In genomic region chr12:75592086-75592485, GRCh38 we compare ENCODE assay signal across 23 cellular contexts.
"Had no signal": no experiment of that assay in that cellular context is flagged by ENCODE, and none has a peak within 500 bp of the region (broad histone marks: within the 10 kb centered on the region; RNA-seq: fewer than 3 reads in every experiment).

No MANE protein-coding gene starts in this region.

- H3K9me3 Mint-ChIP-seq: activated naive CD8-positive, alpha-beta T cell treated with anti-CD3 and anti-CD28 coated beads, Interleukin-2, amount 50 U/mL, for 24 hours; activated T-cell treated with anti-CD3 and anti-CD28 coated beads, Interleukin-2, amount 50 U/mL, for 4 hours; central memory CD8-positive, alpha-beta T cell had no signal

- H3K27ac ChIP-seq: brain microvascular endothelial cell, coronary artery, gastroesophageal sphincter, heart right ventricle, neutrophil, tibial nerve, uterus had no signal

- H3K4me1 ChIP-seq: gastroesophageal sphincter, heart right ventricle, tibial nerve, uterus had no signal

- H3K4me1 Mint-ChIP-seq: activated CD4-positive, alpha-beta T cell treated with anti-CD3 and anti-CD28 coated beads, Interleukin-2, amount 10 ng/mL, durations not matched to agents 24 days and 14 days; central memory CD8-positive, alpha-beta T cell; naive B cell; T-cell had no signal

- H3K4me3 ChIP-seq: coronary artery, gastroesophageal sphincter, heart right ventricle, mucosa of descending colon, tibial nerve, uterus had no signal

- ATAC-seq: activated naive CD8-positive, alpha-beta T cell treated with anti-CD3 and anti-CD28 coated beads, Interleukin-2, amount 50 U/mL, for 24 hours; activated T-cell treated with anti-CD3 and anti-CD28 coated beads, Interleukin-2, amount 50 U/mL, for 4 hours; gastroesophageal sphincter; heart right ventricle; left ventricle myocardium superior; mucosa of descending colon; T-cell had no signal

- H3K36me3 ChIP-seq: brain microvascular endothelial cell, gastroesophageal sphincter, heart right ventricle, neutrophil, tibial nerve, uterus had no signal

- H3K36me3 Mint-ChIP-seq: naive B cell, T-cell had no signal

- H3K9me3 ChIP-seq: gastroesophageal sphincter, mucosa of descending colon, neutrophil, uterus had no signal

- H3K27ac Mint-ChIP-seq: activated CD4-positive, alpha-beta T cell treated with anti-CD3 and anti-CD28 coated beads, Interleukin-2, amount 10 ng/mL, durations not matched to agents 24 days and 14 days; activated naive CD4-positive, alpha-beta T cell treated with anti-CD3 and anti-CD28 coated beads for 36 hours; activated naive CD8-positive, alpha-beta T cell treated with anti-CD3 and anti-CD28 coated beads, Interleukin-2, amount 50 U/mL, for 24 hours; naive B cell; T-cell had no signal

- H3K4me3 Mint-ChIP-seq: activated CD4-positive, alpha-beta T cell treated with anti-CD3 and anti-CD28 coated beads, Interleukin-2, amount 10 ng/mL, durations not matched to agents 24 days and 14 days; activated naive CD4-positive, alpha-beta T cell treated with anti-CD3 and anti-CD28 coated beads for 36 hours; activated naive CD8-positive, alpha-beta T cell treated with anti-CD3 and anti-CD28 coated beads, Interleukin-2, amount 50 U/mL, for 24 hours; activated T-cell treated with anti-CD3 and anti-CD28 coated beads, Interleukin-2, amount 50 U/mL, for 4 hours; central memory CD8-positive, alpha-beta T cell; naive B cell; T-cell had no signal

- H3K27me3 ChIP-seq: brain microvascular endothelial cell, gastroesophageal sphincter, heart right ventricle, neutrophil, tibial nerve, uterus had no signal

- DNase-seq: activated CD4-positive, alpha-beta T cell treated with anti-CD3 and anti-CD28 coated beads, Interleukin-2, amount 10 ng/mL, durations not matched to agents 24 days and 14 days; activated CD8-positive, alpha-beta memory T cell treated with anti-CD3 and anti-CD28 coated beads, Interleukin-2, amount 50 U/mL, for 4 hours; activated naive CD4-positive, alpha-beta T cell treated with anti-CD3 and anti-CD28 coated beads for 36 hours; activated naive CD8-positive, alpha-beta T cell treated with anti-CD3 and anti-CD28 coated beads, Interleukin-2, amount 50 U/mL, for 24 hours; activated T-cell treated with anti-CD3 and anti-CD28 coated beads, Interleukin-2, amount 50 U/mL, for 4 hours; anterior cingulate cortex; brain microvascular endothelial cell; heart right ventricle; left ventricle myocardium superior; mucosa of descending colon; naive B cell; retina; stimulated activated CD4-positive, alpha-beta T cell treated with anti-CD3 and anti-CD28 coated beads, Interleukin-12 subunit alpha, Interleukin-12 subunit beta, amount 100 ng/mL, for 4 hours; stimulated activated CD4-positive, alpha-beta T cell treated with anti-CD3 and anti-CD28 coated beads, Interleukin-1b, Interleukin-23, amount 100 ng/mL, for 48 hours; stimulated activated naive CD4-positive, alpha-beta T cell treated with Interleukin-2 at 50 U/mL for 16 hours; T-cell; T-helper 9 cell; uterus had no signal
